25 cellular contexts compared by ENCODE assay signal in the genomic region with DNA sequence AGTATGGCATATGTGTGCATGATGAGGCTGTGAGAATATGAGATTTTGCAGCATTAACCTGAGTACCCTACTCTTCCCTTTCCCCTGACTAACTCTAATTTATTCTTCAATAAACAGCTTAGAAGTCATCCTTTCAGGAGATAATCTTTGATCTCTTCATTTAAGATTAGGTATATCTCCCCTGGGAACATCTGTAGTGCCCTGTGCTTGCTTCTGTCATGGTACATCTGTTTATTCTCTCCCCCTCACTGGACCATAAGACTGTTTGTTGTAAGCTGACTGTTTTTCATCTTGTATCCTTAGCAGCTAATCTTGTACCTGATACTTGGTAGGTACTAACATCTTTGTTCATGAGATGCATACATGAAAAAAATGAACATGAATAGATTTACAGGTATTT.
"Had no signal": no experiment of that assay in that cellular context is flagged by ENCODE, and none has a peak within 500 bp of the region (broad histone marks: within the 10 kb centered on the region; RNA-seq: fewer than 3 reads in every experiment).

No MANE protein-coding gene starts in this region.

- ATAC-seq: activated naive CD4-positive, alpha-beta T cell treated with anti-CD3 and anti-CD28 coated beads, Interleukin-2, amount 50 U/mL, for 72 hours; activated T-cell treated with anti-CD3 and anti-CD28 coated beads, Interleukin-2, amount 50 U/mL, for 4 hours; K562; Panc1; Right ventricle myocardium inferior had no signal

- H3K36me3 ChIP-seq: brain microvascular endothelial cell, cardiac muscle cell, colonic mucosa had no signal

- H3K9me3 ChIP-seq: colonic mucosa had no signal

- H3K4me3 Mint-ChIP-seq: activated B cell treated with CpG ODN at 0.5 μM for 24 hours; activated CD4-positive, alpha-beta memory T cell treated with anti-CD3 and anti-CD28 coated beads for 36 hours; activated CD4-positive, alpha-beta T cell treated with anti-CD3 and anti-CD28 coated beads, Interleukin-2, amount 10 ng/mL, durations not matched to agents 7 days and 5 days; activated T-cell treated with anti-CD3 and anti-CD28 coated beads, Interleukin-2, amount 50 U/mL, for 4 hours; T-helper 1 cell treated with Interleukin-12 subunit alpha and Interleukin-12 subunit beta and Interleukin-4 antibody, amounts not matched to agents 30 μg/mL and 1 μg/mL, for 36 hours had no signal

- H3K4me3 ChIP-seq: cardiac muscle cell, colonic mucosa, K562 had no signal

- H3K27me3 Mint-ChIP-seq: activated B cell treated with CpG ODN at 0.5 μM for 24 hours; activated CD4-positive, alpha-beta memory T cell treated with anti-CD3 and anti-CD28 coated beads for 36 hours; activated CD4-positive, alpha-beta T cell treated with anti-CD3 and anti-CD28 coated beads, Interleukin-2, amount 10 ng/mL, durations not matched to agents 7 days and 5 days had no signal

- H3K27ac Mint-ChIP-seq: activated B cell treated with CpG ODN at 0.5 μM for 24 hours; activated CD4-positive, alpha-beta memory T cell treated with anti-CD3 and anti-CD28 coated beads for 36 hours; activated CD4-positive, alpha-beta T cell treated with anti-CD3 and anti-CD28 coated beads, Interleukin-2, amount 10 ng/mL, durations not matched to agents 7 days and 5 days; activated naive CD4-positive, alpha-beta T cell treated with anti-CD3 and anti-CD28 coated beads, Interleukin-2, amount 50 U/mL, for 72 hours; T-helper 1 cell treated with Interleukin-12 subunit alpha and Interleukin-12 subunit beta and Interleukin-4 antibody, amounts not matched to agents 30 μg/mL and 1 μg/mL, for 36 hours had no signal

- H3K9me3 Mint-ChIP-seq: activated B cell treated with CpG ODN at 0.5 μM for 24 hours; activated CD4-positive, alpha-beta memory T cell treated with anti-CD3 and anti-CD28 coated beads for 36 hours; activated CD4-positive, alpha-beta T cell treated with anti-CD3 and anti-CD28 coated beads, Interleukin-2, amount 10 ng/mL, durations not matched to agents 7 days and 5 days; activated naive CD4-positive, alpha-beta T cell treated with anti-CD3 and anti-CD28 coated beads, Interleukin-2, amount 50 U/mL, for 72 hours; activated T-cell treated with anti-CD3 and anti-CD28 coated beads, Interleukin-2, amount 50 U/mL, for 4 hours; T-helper 1 cell treated with Interleukin-12 subunit alpha and Interleukin-12 subunit beta and Interleukin-4 antibody, amounts not matched to agents 30 μg/mL and 1 μg/mL, for 36 hours had no signal

- DNase-seq: activated B cell treated with CpG ODN at 0.5 μM for 24 hours; activated CD4-positive, alpha-beta memory T cell treated with anti-CD3 and anti-CD28 coated beads for 36 hours; activated CD4-positive, alpha-beta T cell treated with anti-CD3 and anti-CD28 coated beads, Interleukin-2, amount 10 ng/mL, durations not matched to agents 7 days and 5 days; activated CD8-positive, alpha-beta memory T cell treated with anti-CD3 and anti-CD28 coated beads for 24 hours; activated effector memory CD4-positive, alpha-beta T cell treated with anti-CD3 and anti-CD28 coated beads, Interleukin-2, amount 50 U/mL, for 16 hours; activated naive CD4-positive, alpha-beta T cell treated with Interleukin-2 at 50 U/mL for 16 hours; activated T-cell treated with anti-CD3 and anti-CD28 coated beads, Interleukin-2, amount 50 U/mL, for 4 hours; brain microvascular endothelial cell; colonic mucosa; Karpas-422; MM.1S; NCI-H1105 treated with DMSO at 0.1 percent for 48 hours; NCI-H146; NCI-H187 treated with DMSO at 0.1 percent for 48 hours; NCI-H2081 treated with DMSO at 0.1 percent for 48 hours; NCI-H510A treated with DMSO at 0.1 percent for 48 hours; NCI-H748 treated with DMSO at 0.1 percent for 48 hours; OCI-M1; RPMI8226 had no signal

- H3K4me1 Mint-ChIP-seq: activated B cell treated with CpG ODN at 0.5 μM for 24 hours; activated CD4-positive, alpha-beta T cell treated with anti-CD3 and anti-CD28 coated beads, Interleukin-2, amount 10 ng/mL, durations not matched to agents 7 days and 5 days had no signal

- H3K27ac ChIP-seq: brain microvascular endothelial cell, cardiac muscle cell, colonic mucosa had no signal

- H3K4me1 ChIP-seq: colonic mucosa had no signal

- H3K27me3 ChIP-seq: brain microvascular endothelial cell, cardiac muscle cell, colonic mucosa had no signal
